11 cellular contexts compared by ENCODE assay signal in genomic region chr10:100621360-100622205, GRCh38.
A peak's percentile ranks its signal among the peaks of the same experiment; 100 is the strongest.
DNase-seq lines count a peak whose midpoint lies in the region; ATAC-seq and TF ChIP-seq lines count a peak whose summit lies in the region.
"Had no signal": no experiment of that assay in that cellular context is flagged by ENCODE, and none has a peak within 500 bp of the region (broad histone marks: within the 10 kb centered on the region; RNA-seq: fewer than 3 reads in every experiment).

No MANE protein-coding gene starts in this region.

- H3K27me3 ChIP-seq in iPS-15b (ENCODE audit: control insufficient read depth, insufficient read depth, low read length) (peaks cover 45% of the 10 kb centered on the region), ovary (no peaks in the 10 kb centered on the region), GM23248 (replicated peaks; ENCODE audit: insufficient read depth) (peaks cover 59% of the 10 kb centered on the region)
- H3K27me3 ChIP-seq: right lobe of liver had no signal

- intact Hi-C loops in ovary (cut with DNase I) = no loop called here

- H3K9ac ChIP-seq in iPS-15b (ENCODE audit: low read depth, low read length) (no peak overlapping the region), GM23248 (no peak overlapping the region)

- H3K4me1 ChIP-seq in iPS-15b (ENCODE audit: control insufficient read depth, insufficient read depth, low read length) (peaks cover 11% of the 10 kb centered on the region), ovary (ENCODE audit: insufficient read depth) (no peaks in the 10 kb centered on the region), GM23248 (ENCODE audit: insufficient read depth) (no peaks in the 10 kb centered on the region)
- H3K4me1 ChIP-seq: right lobe of liver had no signal

- TF ChIP-seq CTCF in ovary (IDR thresholded peaks at IDR 0.05) = no peak

- no peaks in the 10 kb centered on the region for H3K79me2 ChIP-seq in GM23248 (ENCODE audit: insufficient read depth)

- H3K4me3 ChIP-seq in iPS-15b (ENCODE audit: low read depth, low read length) (peak overlapping the region; percentile 13), ovary (no peak overlapping the region), GM23248 (no peak overlapping the region)
- H3K4me3 ChIP-seq: right lobe of liver had no signal

- 6% methylated on average over 44 of the region's 44 CpGs for WGBS in ovary, 3 donors
- WGBS in GM23248 (ENCODE audit: low coverage in 1 of 2, low lambda C conversion rate in 2 of 2, missing lambda C conversion rate in 2 of 2), 2 experiments = 8% methylated on average over 22 to 44 of the region's 44 CpGs

- no peaks in the 10 kb centered on the region for H4K20me1 ChIP-seq in GM23248 (ENCODE audit: insufficient read depth)

- no peak overlapping the region for H3K4me2 ChIP-seq in GM23248 (ENCODE audit: unreplicated experiment)

- H2AFZ ChIP-seq in GM23248 = no peak overlapping the region

- TF ChIP-seq POLR2A in ovary (IDR thresholded peaks at IDR 0.05) = no peak

- peak in 4 of 6 experiments; percentile 1 to 48 (median 24) for DNase-seq in stimulated activated naive CD4-positive, alpha-beta T cell (lab: John Stamatoyannopoulos, UW)
- DNase-seq in stimulated activated naive CD4-positive, alpha-beta T cell treated with Interleukin-2 at 50 U/mL for 16 hours (lab: John Stamatoyannopoulos, UW) = no peak
- DNase-seq in activated T-cell treated with anti-CD3 and anti-CD28 coated beads for 48 hours (ENCODE audit: low read depth) (peak; percentile 3), ovary (no peak), NCI-H526 treated with DMSO at 0.1 percent for 48 hours (lab: John Stamatoyannopoulos, UW) (no peak), GM23248 (no peak)
- DNase-seq: head of caudate nucleus, NCI-H187 treated with DMSO at 0.1 percent for 48 hours, right lobe of liver had no signal

- in situ Hi-C loops in GM23248 (cut with MboI) = no loop called here

- H3K27ac ChIP-seq in ovary (no peak overlapping the region), GM23248 (no peak overlapping the region)
- H3K27ac ChIP-seq: right lobe of liver had no signal

- H3K36me3 ChIP-seq in iPS-15b (ENCODE audit: control insufficient read depth, insufficient read depth, low read length) (no peaks in the 10 kb centered on the region), ovary (no peaks in the 10 kb centered on the region), GM23248 (ENCODE audit: low read depth) (no peaks in the 10 kb centered on the region)
- H3K36me3 ChIP-seq: right lobe of liver had no signal

- no peaks in the 10 kb centered on the region for H3K9me3 ChIP-seq in iPS-15b (ENCODE audit: control insufficient read depth, insufficient read depth, low read length)
- no peaks in the 10 kb centered on the region for H3K9me3 ChIP-seq in ovary
- no peaks in the 10 kb centered on the region for H3K9me3 ChIP-seq in GM23248 (ENCODE audit: low read depth)
- H3K9me3 ChIP-seq: right lobe of liver had no signal

- H3F3A ChIP-seq in GM23248 (ENCODE audit: insufficient read depth) = no peaks in the 10 kb centered on the region

- no peak for ATAC-seq in HG03520 (IDR thresholded peaks at IDR 0.05; ENCODE audit: unreplicated experiment)
- ATAC-seq: right lobe of liver had no signal

- H3K9me2 ChIP-seq in GM23248 (ENCODE audit: insufficient read depth) = no peaks in the 10 kb centered on the region

- no peak for TF ChIP-seq EP300 in ovary (IDR thresholded peaks at IDR 0.05)

Comparison
In these comparisons a context has a peak if more than half of its experiments do, and no peak if none do; other contexts are left out.
1. DNase-seq: peak in stimulated activated naive CD4-positive, alpha-beta T cell (4 of 6) and activated T-cell treated with anti-CD3 and anti-CD28 coated beads for 48 hours (single experiment); none in stimulated activated naive CD4-positive, alpha-beta T cell treated with Interleukin-2 at 50 U/mL for 16 hours (single experiment), ovary (0 of 5), NCI-H526 treated with DMSO at 0.1 percent for 48 hours (single experiment) and GM23248 (single experiment).